Comparison of ENCODE assay signal across 8 cellular contexts in genomic region chr3:112327371-112327951, GRCh38. TPM values are rescaled to one million over a fixed set of nuclear protein-coding genes. Genes with fewer than 3 reads are reported as not detected.
DNase-seq lines count a peak whose midpoint lies in the region; ATAC-seq, FAIRE-seq and TF ChIP-seq lines count a peak whose summit lies in the region.

No MANE protein-coding gene starts in this region.

- no peak overlapping the region for H2BK120ac ChIP-seq in IMR-90 (ENCODE audit: low read depth, low read length)

- H3K4me3 ChIP-seq in IMR-90 (ENCODE audit: insufficient read depth, low read depth, low read length) (no peak overlapping the region), bronchial epithelial cell (ENCODE audit: low read depth, low read length) (no peak overlapping the region), upper lobe of right lung (no peak overlapping the region)

- DNase-seq in stimulated activated CD4-positive, alpha-beta T cell treated with anti-CD3 and anti-CD28 coated beads, Interleukin-15, amount 100 ng/mL, for 24 hours: peak; percentile 46
- no peak for DNase-seq in stimulated activated CD4-positive, alpha-beta T cell treated with anti-CD3 and anti-CD28 coated beads, Interleukin-1b, Interleukin-23, amount 100 ng/mL, for 48 hours
- peak; percentile 68 for DNase-seq in IMR-90
- DNase-seq in OCI-M1 (lab: John Stamatoyannopoulos, UW): peak; percentile 73
- peak; percentile 65 for DNase-seq in bronchial epithelial cell (ENCODE audit: low read depth)
- peak; percentile 78 for DNase-seq in left kidney (ENCODE audit: low read depth, low spot score)
- DNase-seq in upper lobe of right lung: no peak

- ATAC-seq in GM21825 (IDR thresholded peaks at IDR 0.05; ENCODE audit: unreplicated experiment): peak; percentile 97
- ATAC-seq in IMR-90 (ENCODE audit: low read depth): peak; percentile 91
- ATAC-seq in upper lobe of right lung: peak; percentile 98

- no peak overlapping the region for H4K8ac ChIP-seq in IMR-90 (ENCODE audit: low read depth in 2 of 2, low read length in 2 of 2)

- BruUV-seq in IMR-90 (replicated peaks; lab: Mats Ljungman, UMichigan): no TSS peak

- no peak overlapping the region for H3K9ac ChIP-seq in IMR-90 (ENCODE audit: low read depth, low read length)

- H3K14ac ChIP-seq in IMR-90 (replicated peaks; ENCODE audit: low read depth, low read length): no peak overlapping the region

- no CpG with 5 or more reads among the region's 2 CpGs for WGBS in IMR-90 (ENCODE audit: extremely low coverage in 2 of 2, insufficient read length in 1 of 2), 2 experiments

- POLR2A ChIA-PET in IMR-90 (lab: Charles Lee; ENCODE audit: unreplicated experiment): no interaction called here

- TF ChIP-seq POLR2A in IMR-90 (IDR thresholded peaks at IDR 0.05; ENCODE audit: low read depth, low read length): no peak

- intact Hi-C loops in IMR-90 (cut with micrococcal nuclease) (loop anchor here (1.0 to 2.0 kb wide), 3 partner anchors 110 to 215 kb away; no protein-coding TSS in a partner anchor), upper lobe of right lung (cut with DNase I) (loop anchor here (5.0 kb wide), 1 partner anchor 195 kb away; no protein-coding TSS in a partner anchor)

- no peak overlapping the region for H3K56ac ChIP-seq in IMR-90 (ENCODE audit: extremely low read depth, insufficient read depth, low read length)

- FAIRE-seq in bronchial epithelial cell (lab: Jason Lieb, UNC): no peak

- no peaks in the 10 kb centered on the region for H3K79me1 ChIP-seq in IMR-90 (ENCODE audit: low read depth in 1 of 2, low read length in 2 of 2)

- no peak overlapping the region for H2BK15ac ChIP-seq in IMR-90 (ENCODE audit: low read depth, low read length)

- no peaks in the 10 kb centered on the region for H3K4me1 ChIP-seq in IMR-90 (ENCODE audit: control insufficient read depth, insufficient read depth, low read length)
- peaks cover under 1% of the 10 kb centered on the region for H3K4me1 ChIP-seq in upper lobe of right lung

- no peak overlapping the region for H2BK20ac ChIP-seq in IMR-90 (ENCODE audit: low read depth, low read length)

- no peaks in the 10 kb centered on the region for H3K36me3 ChIP-seq in IMR-90 (ENCODE audit: control insufficient read depth, insufficient read depth, low read length)
- H3K36me3 ChIP-seq in bronchial epithelial cell (ENCODE audit: control insufficient read depth, insufficient read depth, low read length): no peaks in the 10 kb centered on the region
- H3K36me3 ChIP-seq in upper lobe of right lung: no peaks in the 10 kb centered on the region

- no peak overlapping the region for H3K23ac ChIP-seq in IMR-90 (ENCODE audit: low read depth, low read length)

- in situ Hi-C loops in IMR-90 (cut with MboI; ENCODE audit: low sequenced_read_pairs): no loop called here

- H4K91ac ChIP-seq in IMR-90 (ENCODE audit: insufficient read depth, low read depth, low read length): no peak overlapping the region

- TF ChIP-seq RAD21 in IMR-90 (IDR thresholded peaks at IDR 0.05; ENCODE audit: low read length): peak; percentile 91

- no peaks in the 10 kb centered on the region for H3K9me1 ChIP-seq in IMR-90 (ENCODE audit: insufficient read depth, low read length)

- CTCF ChIA-PET in IMR-90 (lab: Yijun Ruan, JAX): interaction anchor here (1.0 to 1.2 kb wide), 4 partner anchors 34 to 193 kb away, joined by 3 read pairs; partner anchors contain the start of gene SLC9C1

- H2AK5ac ChIP-seq in IMR-90 (ENCODE audit: low read depth, low read length): no peak overlapping the region

- H3K27ac ChIP-seq in IMR-90 (ENCODE audit: insufficient read depth, low read length) (no peak overlapping the region), upper lobe of right lung (no peak overlapping the region)

- no peak overlapping the region for H3K4ac ChIP-seq in IMR-90 (ENCODE audit: low read depth, low read length)

- peak; percentile 91 for TF ChIP-seq CTCF in IMR-90 (conservative IDR thresholded peaks at IDR 0.05; ENCODE audit: low read depth, low read length)
- TF ChIP-seq CTCF in bronchial epithelial cell (IDR thresholded peaks at IDR 0.05; ENCODE audit: insufficient read depth, low read length, severe bottlenecking): peak; percentile 48
- TF ChIP-seq CTCF in upper lobe of right lung (IDR thresholded peaks at IDR 0.05): peak; percentile 71

- dilution Hi-C loops in IMR-90 (cut with HindIII; ENCODE audit: low sequenced_read_pairs, unreplicated experiment): no loop called here

- H3K18ac ChIP-seq in IMR-90 (ENCODE audit: low read depth, low read length): no peak overlapping the region

- no peak overlapping the region for H2BK5ac ChIP-seq in IMR-90 (ENCODE audit: low read depth, low read length, poor library complexity, severe bottlenecking)

- H3K27me3 ChIP-seq in IMR-90 (ENCODE audit: control insufficient read depth, insufficient read depth, low read length) (peaks cover 5% of the 10 kb centered on the region; the same call in 1 of the 2 replicates), bronchial epithelial cell (ENCODE audit: control insufficient read depth, insufficient read depth, low read length) (peaks cover 2% of the 10 kb centered on the region), upper lobe of right lung (no peaks in the 10 kb centered on the region)

- H3K4me2 ChIP-seq in IMR-90 (ENCODE audit: low read depth, low read length): no peak overlapping the region

- H3K9me3 ChIP-seq in IMR-90 (ENCODE audit: control insufficient read depth, insufficient read depth, low read length) (no peaks in the 10 kb centered on the region), upper lobe of right lung (no peaks in the 10 kb centered on the region)

- no peak overlapping the region for H4K5ac ChIP-seq in IMR-90 (ENCODE audit: low read depth, low read length)

- H2AFZ ChIP-seq in IMR-90 (replicated peaks; ENCODE audit: low read length, poor library complexity): no peak overlapping the region

- H2AK9ac ChIP-seq in IMR-90 (replicated peaks; ENCODE audit: low read depth, low read length, poor library complexity): no peak overlapping the region

- H4K20me1 ChIP-seq in IMR-90 (ENCODE audit: insufficient read depth, low read length): no peaks in the 10 kb centered on the region

TF ChIP-seq in IMR-90, 13 proteins besides CTCF, POLR2A, EP300 and RAD21:
- TF ChIP-seq USF2 (IDR thresholded peaks at IDR 0.05; ENCODE audit: low read depth, low read length) (no peak), RFX5 (IDR thresholded peaks at IDR 0.05; ENCODE audit: low read depth, low read length) (no peak), SMC3 (IDR thresholded peaks at IDR 0.05; ENCODE audit: low read depth, low read length) (peak; percentile 96), MAZ (IDR thresholded peaks at IDR 0.05; ENCODE audit: borderline replicate concordance, low read depth, low read length) (no peak)

RNA-seq across cellular contexts. Expression of gene CD200, which starts 5.5 kb away (rescaled TPM):
- 0.83 and 1.1 TPM in 2 replicates for total RNA-seq in IMR-90 (2012; rRNA removed)
- polyA plus RNA-seq in IMR-90 (2012; rRNA removed): 1.6 and 1.7 TPM in 2 replicates
- polyA plus RNA-seq in IMR-90 (2012; cell fraction: cytosol; rRNA removed): 0.57 and 0.62 TPM in 2 replicates
- 0.34 and 3.0 TPM in 2 replicates for polyA plus RNA-seq in IMR-90 (2012; cell fraction: nucleus; rRNA removed; ENCODE audit: low replicate concordance)
- 0.13 and 0.53 TPM in 2 replicates for total RNA-seq in bronchial epithelial cell
- total RNA-seq in upper lobe of right lung: 6.5 TPM

RNA-seq across cellular contexts. Expression of gene SLC9C1, which starts 33.4 kb away (rescaled TPM):
- not detected in 2 replicates for total RNA-seq in IMR-90 (2012; rRNA removed)
- polyA plus RNA-seq in IMR-90 (2012; rRNA removed): not detected in 2 replicates
- polyA plus RNA-seq in IMR-90 (2012; cell fraction: cytosol; rRNA removed): not detected in 2 replicates
- polyA plus RNA-seq in IMR-90 (2012; cell fraction: nucleus; rRNA removed; ENCODE audit: low replicate concordance): not detected in 2 replicates
- not detected in 2 replicates for total RNA-seq in bronchial epithelial cell
- total RNA-seq in upper lobe of right lung: not detected

Comparison
In these comparisons a context has a peak if more than half of its experiments do, and no peak if none do; other contexts are left out.
1. DNase-seq: peak in stimulated activated CD4-positive, alpha-beta T cell treated with anti-CD3 and anti-CD28 coated beads, Interleukin-15, amount 100 ng/mL, for 24 hours (single experiment), IMR-90 (single experiment), OCI-M1 (single experiment), bronchial epithelial cell (single experiment) and left kidney (single experiment); none in stimulated activated CD4-positive, alpha-beta T cell treated with anti-CD3 and anti-CD28 coated beads, Interleukin-1b, Interleukin-23, amount 100 ng/mL, for 48 hours (single experiment) and upper lobe of right lung (single experiment).
2. Peak in every context shown above with its lines, with median percentiles within 50 percentile points of each other: ATAC-seq and CTCF ChIP-seq.